ENCODE assay signal across 1 cellular context in genomic region chr3:186653984-186654383, GRCh38.
A peak's percentile ranks its signal among the peaks of the same experiment; 100 is the strongest.
TF ChIP-seq lines count a peak whose summit lies in the region.

No MANE protein-coding gene starts in this region.

TF ChIP-seq in K562, 482 proteins besides CTCF, POLR2A, EP300 and RAD21:
- TF ChIP-seq CTCFL (IDR thresholded peaks at IDR 0.05; ENCODE audit: borderline replicate concordance, insufficient read depth, low read depth, low read length, poor library complexity, severe bottlenecking), result peak; percentile 16
- TF ChIP-seq MAFF (IDR thresholded peaks at IDR 0.05; ENCODE audit: low read length), result no peak
TF ChIP-seq in K562: peak in this region for 1.
